Comparison of ENCODE assay signal across 32 cellular contexts in the genomic region with DNA sequence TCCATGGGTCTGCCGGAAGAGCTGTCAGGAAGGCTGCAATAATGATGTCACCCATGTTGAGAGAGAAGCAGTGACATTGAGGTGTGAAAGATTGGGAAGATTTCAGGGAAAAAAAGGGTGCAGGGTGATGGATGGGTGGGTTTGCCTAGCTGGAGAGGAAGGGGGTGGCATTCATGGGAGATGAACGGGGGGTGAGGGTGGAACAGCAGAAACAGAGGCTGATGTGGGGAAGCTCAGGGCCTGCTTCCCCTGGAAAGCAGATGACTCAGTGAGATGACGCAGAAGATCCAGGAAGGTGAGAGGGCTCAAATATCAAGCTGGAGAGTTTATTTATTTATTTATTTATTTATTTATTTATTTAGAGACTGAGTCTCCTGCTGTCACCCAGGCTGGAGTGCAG. TPM values are rescaled to one million over a fixed set of nuclear protein-coding genes. Genes with fewer than 3 reads are reported as not detected.
DNase-seq lines count a peak whose midpoint lies in the region; ATAC-seq, FAIRE-seq and TF ChIP-seq lines count a peak whose summit lies in the region.
"Had no signal": no experiment of that assay in that cellular context is flagged by ENCODE, and none has a peak within 500 bp of the region (broad histone marks: within the 10 kb centered on the region; RNA-seq: fewer than 3 reads in every experiment).

No MANE protein-coding gene starts in this region.

- peaks cover 11% of the 10 kb centered on the region for H3K27me3 ChIP-seq in astrocyte (ENCODE audit: insufficient read depth, low read length)
- H3K27me3 ChIP-seq: BLaER1 had no signal

- no peak for ATAC-seq in GM21360 (IDR thresholded peaks at IDR 0.05; ENCODE audit: unreplicated experiment)
- ATAC-seq: stimulated activated effector memory CD8-positive, alpha-beta T cell treated with anti-CD3 and anti-CD28 coated beads, Interleukin-12 subunit alpha, Interleukin-12 subunit beta, amount 100 ng/mL, for 72 hours had no signal

- no peak overlapping the region for H2AFZ ChIP-seq in astrocyte (ENCODE audit: low read depth, low read length)
- H2AFZ ChIP-seq: GM23248 had no signal

- H3K36me3 Mint-ChIP-seq in astrocyte (ENCODE audit: low read depth, unreplicated experiment): no peaks in the 10 kb centered on the region
- H3K36me3 Mint-ChIP-seq: activated naive CD8-positive, alpha-beta T cell treated with anti-CD3 and anti-CD28 coated beads, Interleukin-2, amount 10 ng/mL, durations not matched to agents 7 days and 5 days had no signal

- TF ChIP-seq CTCF in astrocyte (IDR thresholded peaks at IDR 0.05; ENCODE audit: insufficient read depth, low read depth, low read length): no peak

- no peaks in the 10 kb centered on the region for H3K36me3 ChIP-seq in astrocyte (ENCODE audit: insufficient read depth, low read length)
- H3K36me3 ChIP-seq: BLaER1, esophagus muscularis mucosa, MG63 had no signal

- H3K27me3 Mint-ChIP-seq in astrocyte (ENCODE audit: low read depth, unreplicated experiment): peaks cover 25% of the 10 kb centered on the region
- H3K27me3 Mint-ChIP-seq: activated T-cell treated with anti-CD3 and anti-CD28 coated beads, Interleukin-2, amount 50 U/mL, for 24 hours had no signal

- no peaks in the 10 kb centered on the region for H3K79me2 ChIP-seq in astrocyte (ENCODE audit: insufficient read depth, low read length)

- H3K4me1 ChIP-seq in astrocyte (ENCODE audit: insufficient read depth, low read length): no peaks in the 10 kb centered on the region
- H3K4me1 ChIP-seq: BLaER1 had no signal

- H3K27ac Mint-ChIP-seq in astrocyte (ENCODE audit: unreplicated experiment): no peak overlapping the region
- H3K27ac Mint-ChIP-seq: activated CD4-positive, alpha-beta T cell treated with anti-CD3 and anti-CD28 coated beads, Interleukin-2, amount 10 ng/mL, durations not matched to agents 7 days and 5 days; activated naive CD8-positive, alpha-beta T cell treated with anti-CD3 and anti-CD28 coated beads, Interleukin-2, amount 10 ng/mL, durations not matched to agents 7 days and 5 days; activated T-cell treated with anti-CD3 and anti-CD28 coated beads, Interleukin-2, amount 50 U/mL, for 24 hours; stimulated activated effector memory CD8-positive, alpha-beta T cell treated with anti-CD3 and anti-CD28 coated beads, Interleukin-12 subunit alpha, Interleukin-12 subunit beta, amount 100 ng/mL, for 72 hours had no signal

- H3K4me3 ChIP-seq in astrocyte (ENCODE audit: insufficient read depth, low read depth, low read length): no peak overlapping the region
- H3K4me3 ChIP-seq: BLaER1, esophagus muscularis mucosa, GM23248, lung, MG63 had no signal

- FAIRE-seq in HTR-8/SVneo (lab: Jason Lieb, UNC) (no peak), astrocyte (lab: Jason Lieb, UNC) (no peak)

- H3K9me3 Mint-ChIP-seq in astrocyte (ENCODE audit: unreplicated experiment): no peaks in the 10 kb centered on the region
- H3K9me3 Mint-ChIP-seq: activated CD4-positive, alpha-beta T cell treated with anti-CD3 and anti-CD28 coated beads, Interleukin-2, amount 10 ng/mL, durations not matched to agents 7 days and 5 days; activated naive CD8-positive, alpha-beta T cell treated with anti-CD3 and anti-CD28 coated beads, Interleukin-2, amount 10 ng/mL, durations not matched to agents 7 days and 5 days; activated T-cell treated with anti-CD3 and anti-CD28 coated beads, Interleukin-2, amount 50 U/mL, for 24 hours; central memory CD8-positive, alpha-beta T cell; nephron; stimulated activated effector memory CD8-positive, alpha-beta T cell treated with anti-CD3 and anti-CD28 coated beads, Interleukin-12 subunit alpha, Interleukin-12 subunit beta, amount 100 ng/mL, for 72 hours had no signal

- no peaks in the 10 kb centered on the region for H4K20me1 ChIP-seq in astrocyte (ENCODE audit: insufficient read depth, low read length)
- H4K20me1 ChIP-seq: BLaER1 had no signal

- no peak overlapping the region for H3K27ac ChIP-seq in astrocyte (ENCODE audit: low read depth, low read length)
- H3K27ac ChIP-seq: BLaER1, esophagus muscularis mucosa, GM23248 had no signal

- peak; percentile 21 for DNase-seq in EL
- peak; percentile 30 for DNase-seq in HTR-8/SVneo (ENCODE audit: insufficient read length, low spot score)
- DNase-seq in astrocyte (ENCODE audit: low read depth): peak; percentile 18
- DNase-seq in iris pigment epithelial cell (ENCODE audit: low read depth): peak; percentile 65
- DNase-seq in activated T-cell treated with anti-CD3 and anti-CD28 coated beads, Interleukin-2, amount 50 U/mL, for 1 hour: no peak
- no peak for DNase-seq in stimulated activated CD4-positive, alpha-beta T cell treated with anti-CD3 and anti-CD28 coated beads, Interleukin-4, amount 100 ng/mL, for 1 hour
- no peak for DNase-seq in activated CD4-positive, CD25-positive, alpha-beta regulatory T cell (lab: John Stamatoyannopoulos, UW)
- DNase-seq: activated CD4-positive, alpha-beta T cell treated with anti-CD3 and anti-CD28 coated beads, Interleukin-2, amount 10 ng/mL, durations not matched to agents 7 days and 5 days; activated gamma-delta T cell; activated naive CD8-positive, alpha-beta T cell treated with anti-CD3 and anti-CD28 coated beads, Interleukin-2, amount 10 ng/mL, durations not matched to agents 7 days and 5 days; activated T-cell treated with anti-CD3 and anti-CD28 coated beads, Interleukin-2, amount 50 U/mL, for 24 hours; foreskin melanocyte; GM23248; KBM-7; kidney glomerular epithelial cell; MG63; NCI-H1105; NCI-H187; NCI-H526 treated with DMSO at 0.1 percent for 48 hours; SIG-M5; stimulated activated CD4-positive, alpha-beta T cell treated with anti-CD3 and anti-CD28 coated beads, Interleukin-15, amount 100 ng/mL, for 24 hours; substantia nigra; SW 1271; T1000; trophoblast cell had no signal

- H3K4me1 Mint-ChIP-seq in astrocyte (ENCODE audit: low read depth, unreplicated experiment): no peaks in the 10 kb centered on the region
- H3K4me1 Mint-ChIP-seq: central memory CD8-positive, alpha-beta T cell; stimulated activated effector memory CD8-positive, alpha-beta T cell treated with anti-CD3 and anti-CD28 coated beads, Interleukin-12 subunit alpha, Interleukin-12 subunit beta, amount 100 ng/mL, for 72 hours had no signal

- H3K9me3 ChIP-seq in astrocyte (ENCODE audit: insufficient read depth, low read depth, low read length): no peaks in the 10 kb centered on the region
- H3K9me3 ChIP-seq: BLaER1, esophagus muscularis mucosa, MG63 had no signal

- H3K4me2 ChIP-seq in astrocyte (ENCODE audit: low read length): no peak overlapping the region
- H3K4me2 ChIP-seq: BLaER1 had no signal

- no peak overlapping the region for H3K9ac ChIP-seq in astrocyte (ENCODE audit: low read length)
- H3K9ac ChIP-seq: BLaER1, GM23248 had no signal

- H3K4me3 Mint-ChIP-seq in astrocyte (ENCODE audit: unreplicated experiment): no peak overlapping the region
- H3K4me3 Mint-ChIP-seq: activated CD4-positive, alpha-beta T cell treated with anti-CD3 and anti-CD28 coated beads, Interleukin-2, amount 10 ng/mL, durations not matched to agents 7 days and 5 days; activated naive CD8-positive, alpha-beta T cell treated with anti-CD3 and anti-CD28 coated beads, Interleukin-2, amount 10 ng/mL, durations not matched to agents 7 days and 5 days; activated T-cell treated with anti-CD3 and anti-CD28 coated beads, Interleukin-2, amount 50 U/mL, for 24 hours; central memory CD8-positive, alpha-beta T cell; nephron; stimulated activated effector memory CD8-positive, alpha-beta T cell treated with anti-CD3 and anti-CD28 coated beads, Interleukin-12 subunit alpha, Interleukin-12 subunit beta, amount 100 ng/mL, for 72 hours had no signal

RNA-seq across cellular contexts. Expression of a gene that starts 19.8 kb away (rescaled TPM):
- total RNA-seq in astrocyte: 68.2 and 69.2 TPM in 2 replicates

Comparison
In these comparisons a context has a peak if more than half of its experiments do, and no peak if none do; other contexts are left out.
1. DNase-seq: peak in EL (single experiment), HTR-8/SVneo (single experiment), astrocyte (single experiment) and iris pigment epithelial cell (single experiment); none in activated T-cell treated with anti-CD3 and anti-CD28 coated beads, Interleukin-2, amount 50 U/mL, for 1 hour (single experiment), stimulated activated CD4-positive, alpha-beta T cell treated with anti-CD3 and anti-CD28 coated beads, Interleukin-4, amount 100 ng/mL, for 1 hour (single experiment) and activated CD4-positive, CD25-positive, alpha-beta regulatory T cell (0 of 4).